20 cellular contexts compared by ENCODE assay signal in genomic region chr10:49608925-49609282, GRCh38. TPM values are rescaled to one million over a fixed set of nuclear protein-coding genes. Genes with fewer than 3 reads are reported as not detected.
DNase-seq lines count a peak whose midpoint lies in the region; ATAC-seq and TF ChIP-seq lines count a peak whose summit lies in the region.
"Had no signal": no experiment of that assay in that cellular context is flagged by ENCODE, and none has a peak within 500 bp of the region (broad histone marks: within the 10 kb centered on the region; RNA-seq: fewer than 3 reads in every experiment).

No MANE protein-coding gene starts in this region.

- DNase-seq in DMS53 (lab: John Stamatoyannopoulos, UW) (peak; percentile 21), DMS53 treated with DMSO at 0.1 percent for 48 hours (lab: John Stamatoyannopoulos, UW; ENCODE audit: unreplicated experiment) (no peak), NCI-H2227 treated with DMSO at 0.1 percent for 48 hours (lab: John Stamatoyannopoulos, UW) (peak; percentile 60), iPS DF 6.9 (ENCODE audit: low read depth, low spot score) (no peak)
- DNase-seq in activated CD4-positive, alpha-beta T cell treated with anti-CD3 and anti-CD28 coated beads, Interleukin-2, amount 50 U/mL, for 48 hours, result no peak
- DNase-seq in naive thymus-derived CD4-positive, alpha-beta T cell, result no peak
- DNase-seq: colonic mucosa; NCI-H2081 treated with DMSO at 0.1 percent for 48 hours; NK-92 treated with Interleukin-12 subunit alpha and Interleukin-12 subunit beta, amount 100 ng/mL, for 24 hours; small intestine had no signal

- H3K4me3 ChIP-seq in iPS DF 6.9 (ENCODE audit: low read length), result peak overlapping the region; percentile 42; the same call in 1 of the 2 replicates
- H3K4me3 ChIP-seq in parathyroid adenoma (ENCODE audit: low read depth, low read length), result no peak overlapping the region
- H3K4me3 ChIP-seq in naive thymus-derived CD4-positive, alpha-beta T cell (ENCODE audit: low read length), result no peak overlapping the region
- H3K4me3 ChIP-seq: BLaER1 treated with 17β-estradiol and CSF1 and Interleukin-3, amounts not matched to agents 10 nM and 100 nM; colonic mucosa had no signal

- no peak overlapping the region for H3K9ac ChIP-seq in parathyroid adenoma
- H3K9ac ChIP-seq: BLaER1 treated with 17β-estradiol and CSF1 and Interleukin-3, amounts not matched to agents 10 nM and 100 nM had no signal

- H3K79me2 ChIP-seq in parathyroid adenoma, result no peaks in the 10 kb centered on the region

- H3K4me2 ChIP-seq in parathyroid adenoma (ENCODE audit: low read length), result no peak overlapping the region
- H3K4me2 ChIP-seq: BLaER1 treated with 17β-estradiol and CSF1 and Interleukin-3, amounts not matched to agents 10 nM and 100 nM had no signal

- peaks cover 67 to 77% (median 72%) of the 10 kb centered on the region in 5 donors for H3K27me3 Mint-ChIP-seq in naive thymus-derived CD4-positive, alpha-beta T cell

- POLR2A ChIA-PET in naive thymus-derived CD4-positive, alpha-beta T cell (lab: Charles Lee), result no interaction called here

- H3K27me3 ChIP-seq in iPS DF 6.9 (ENCODE audit: control insufficient read depth, insufficient read depth, low read length), result peaks cover 64% of the 10 kb centered on the region
- peaks cover 14% of the 10 kb centered on the region for H3K27me3 ChIP-seq in parathyroid adenoma (ENCODE audit: control insufficient read depth, insufficient read depth, low read length)
- H3K27me3 ChIP-seq in naive thymus-derived CD4-positive, alpha-beta T cell (ENCODE audit: control insufficient read depth in 2 of 2, insufficient read depth in 2 of 2, low read length in 2 of 2), result peaks cover 5 to 8% of the 10 kb centered on the region in 2 donors

- H3K36me3 ChIP-seq in iPS DF 6.9 (ENCODE audit: control insufficient read depth, insufficient read depth, low read length) (no peaks in the 10 kb centered on the region), parathyroid adenoma (ENCODE audit: control insufficient read depth, insufficient read depth, low read length) (no peaks in the 10 kb centered on the region)
- H3K36me3 ChIP-seq in naive thymus-derived CD4-positive, alpha-beta T cell (ENCODE audit: control insufficient read depth in 2 of 3, insufficient read depth in 3 of 3, low read length in 3 of 3), result no peaks in the 10 kb centered on the region
- H3K36me3 ChIP-seq: BLaER1 treated with 17β-estradiol and CSF1 and Interleukin-3, amounts not matched to agents 10 nM and 100 nM; colonic mucosa; tibial artery had no signal

- no CpG with 5 or more reads among the region's 21 CpGs for WGBS in iPS DF 6.9 (ENCODE audit: insufficient coverage, insufficient read length)

- peaks cover 0 to 34% (median 13%) of the 10 kb centered on the region in 11 donors for H3K9me3 Mint-ChIP-seq in naive thymus-derived CD4-positive, alpha-beta T cell

- CTCF ChIA-PET in naive thymus-derived CD4-positive, alpha-beta T cell (lab: Charles Lee), result no interaction called here

- TF ChIP-seq CTCF in parathyroid adenoma (IDR thresholded peaks at IDR 0.05), result no peak

- H3K4me1 Mint-ChIP-seq in naive thymus-derived CD4-positive, alpha-beta T cell, result peaks cover 4 to 29% (median 12%) of the 10 kb centered on the region in 7 donors

- H3K27ac ChIP-seq in iPS DF 6.9 (ENCODE audit: low read length) (no peak overlapping the region), parathyroid adenoma (no peak overlapping the region)
- no peak overlapping the region for H3K27ac ChIP-seq in naive thymus-derived CD4-positive, alpha-beta T cell (ENCODE audit: low read depth, low read length)
- H3K27ac ChIP-seq: BLaER1 treated with 17β-estradiol and CSF1 and Interleukin-3, amounts not matched to agents 10 nM and 100 nM; colonic mucosa; tibial artery had no signal

- no peak for ATAC-seq in naive thymus-derived CD4-positive, alpha-beta T cell
- ATAC-seq in GM19467 (IDR thresholded peaks at IDR 0.05; ENCODE audit: unreplicated experiment), result no peak

- H3K4me1 ChIP-seq in iPS DF 6.9 (ENCODE audit: control insufficient read depth, insufficient read depth, low read length) (peaks cover 14% of the 10 kb centered on the region), parathyroid adenoma (peaks cover 10% of the 10 kb centered on the region)
- no peaks in the 10 kb centered on the region for H3K4me1 ChIP-seq in naive thymus-derived CD4-positive, alpha-beta T cell (ENCODE audit: control insufficient read depth in 2 of 2, insufficient read depth in 2 of 2, low read length in 2 of 2)
- H3K4me1 ChIP-seq: colonic mucosa had no signal

- peak overlapping the region in 1 of 10 donors; percentile 18 for H3K4me3 Mint-ChIP-seq in naive thymus-derived CD4-positive, alpha-beta T cell

- H3K27ac Mint-ChIP-seq in naive thymus-derived CD4-positive, alpha-beta T cell, result peak overlapping the region in 1 of 9 donors; percentile 33

- H3K36me3 Mint-ChIP-seq in naive thymus-derived CD4-positive, alpha-beta T cell, result peaks cover 0 to 15% (median 0%) of the 10 kb centered on the region in 5 donors

- no peaks in the 10 kb centered on the region for H3K9me3 ChIP-seq in iPS DF 6.9 (ENCODE audit: control insufficient read depth, insufficient read depth, low read length)
- no peaks in the 10 kb centered on the region for H3K9me3 ChIP-seq in parathyroid adenoma (ENCODE audit: control insufficient read depth, low read length)
- no peaks in the 10 kb centered on the region for H3K9me3 ChIP-seq in naive thymus-derived CD4-positive, alpha-beta T cell (ENCODE audit: control insufficient read depth in 2 of 3, low read length in 3 of 3)
- H3K9me3 ChIP-seq: colonic mucosa, tibial artery had no signal

- H2AFZ ChIP-seq in parathyroid adenoma, result peak overlapping the region; percentile 22

- intact Hi-C loops in naive thymus-derived CD4-positive, alpha-beta T cell (cut with micrococcal nuclease), result no loop called here

RNA-seq across cellular contexts. Expression of gene SLC18A3, which starts 1.2 kb away (rescaled TPM):
- not detected for total RNA-seq in naive thymus-derived CD4-positive, alpha-beta T cell
- polyA plus RNA-seq in naive thymus-derived CD4-positive, alpha-beta T cell, result not detected
- total RNA-seq: aorta; kidney epithelial cell; MCF 10A; omental fat pad; T-helper 1 cell treated with Interleukin-12 subunit alpha and Interleukin-12 subunit beta and Interleukin-4 antibody, amounts not matched to agents 30 ng/mL and 1 ng/mL, for 36 hours had no signal
- polyA plus RNA-seq: aorta, esophagus had no signal

RNA-seq across cellular contexts. Expression of gene CHAT, which starts 4.9 kb away (rescaled TPM):
- not detected for total RNA-seq in naive thymus-derived CD4-positive, alpha-beta T cell
- polyA plus RNA-seq in naive thymus-derived CD4-positive, alpha-beta T cell, result not detected
- total RNA-seq: aorta; kidney epithelial cell; MCF 10A; omental fat pad; T-helper 1 cell treated with Interleukin-12 subunit alpha and Interleukin-12 subunit beta and Interleukin-4 antibody, amounts not matched to agents 30 ng/mL and 1 ng/mL, for 36 hours had no signal
- polyA plus RNA-seq: aorta, esophagus had no signal

Comparison
In these comparisons a context has a peak if more than half of its experiments do, and no peak if none do; other contexts are left out.
1. DNase-seq: peak in DMS53 (single experiment) and NCI-H2227 treated with DMSO at 0.1 percent for 48 hours (single experiment); none in DMS53 treated with DMSO at 0.1 percent for 48 hours (single experiment), iPS DF 6.9 (single experiment), activated CD4-positive, alpha-beta T cell treated with anti-CD3 and anti-CD28 coated beads, Interleukin-2, amount 50 U/mL, for 48 hours (0 of 2) and naive thymus-derived CD4-positive, alpha-beta T cell (0 of 9).